In the genomic region with DNA sequence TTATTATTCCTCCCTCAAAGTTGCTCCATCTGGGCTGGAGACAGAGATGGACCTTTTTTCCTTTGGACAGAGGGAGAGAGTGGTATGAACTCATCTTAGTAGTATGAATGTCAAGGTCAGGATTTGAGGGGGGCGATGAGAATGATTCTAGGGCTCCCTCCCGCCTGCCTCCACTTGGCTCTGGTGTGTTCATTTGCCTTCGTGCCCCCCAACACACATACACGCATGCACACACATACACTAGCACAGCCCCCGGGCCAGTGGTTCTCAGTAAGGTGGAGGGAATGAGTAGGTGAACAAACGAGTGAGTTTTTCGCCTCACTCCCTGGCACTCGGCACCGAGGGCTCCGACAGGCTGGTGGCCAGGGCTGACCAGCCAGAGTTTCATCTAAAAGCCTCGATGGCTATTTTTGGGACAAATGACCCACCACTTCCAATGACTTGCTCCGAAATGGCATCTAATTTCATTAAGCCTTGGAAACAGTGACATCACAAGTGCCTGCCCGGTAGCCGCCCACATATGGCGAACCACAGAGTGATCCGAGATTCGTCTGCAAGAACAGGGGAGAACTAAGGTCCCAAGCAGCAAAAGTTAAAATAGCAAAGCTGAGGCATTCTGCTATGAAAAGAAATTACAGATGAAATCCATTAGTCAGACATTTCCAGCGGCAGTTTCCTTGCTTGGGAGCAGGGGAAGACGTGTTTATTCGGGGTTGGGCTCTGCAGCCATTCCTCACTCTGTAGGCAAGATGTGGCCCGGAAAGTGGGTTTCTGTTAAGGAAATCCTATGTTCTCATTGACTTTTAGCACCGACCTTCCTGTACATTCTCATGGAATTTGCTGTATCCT, we compare ENCODE assay signal across 13 cellular contexts. TPM values are rescaled to one million over a fixed set of nuclear protein-coding genes. Genes with fewer than 3 reads are reported as not detected.
DNase-seq lines count a peak whose midpoint lies in the region; ATAC-seq and TF ChIP-seq lines count a peak whose summit lies in the region.
"Had no signal": no experiment of that assay in that cellular context is flagged by ENCODE, and none has a peak within 500 bp of the region (broad histone marks: within the 10 kb centered on the region; RNA-seq: fewer than 3 reads in every experiment).

No MANE protein-coding gene starts in this region.

- intact Hi-C loops in Panc1 (cut with micrococcal nuclease; ENCODE audit: unreplicated experiment) (no loop called here), ovary (cut with DNase I) (no loop called here), A673 (cut with micrococcal nuclease; ENCODE audit: unreplicated experiment) (no loop called here)

- in situ Hi-C loops in Panc1 (cut with HindIII; ENCODE audit: low pct_unique_long_range_greater_than_20kb, low sequenced_read_pairs): no loop called here

- peaks cover 91% of the 10 kb centered on the region for H3K79me2 ChIP-seq in ACC112 (ENCODE audit: control insufficient read depth, insufficient read depth, low read length, unreplicated experiment)

- TF ChIP-seq CTCF in Panc1 (IDR thresholded peaks at IDR 0.05) (no peak), fibroblast of the aortic adventitia (IDR thresholded peaks at IDR 0.05; ENCODE audit: insufficient read depth, low read length) (no peak), ovary (IDR thresholded peaks at IDR 0.05) (no peak), A673 (conservative IDR thresholded peaks at IDR 0.05; ENCODE audit: low read depth, low read length) (no peak)

- no peak overlapping the region for H2AFZ ChIP-seq in ACC112 (ENCODE audit: low read length, unreplicated experiment)

- ATAC-seq in Panc1 (no peak), GM19395 (IDR thresholded peaks at IDR 0.05; ENCODE audit: unreplicated experiment) (no peak), GM21723 (IDR thresholded peaks at IDR 0.05; ENCODE audit: unreplicated experiment) (no peak)

- POLR2A ChIA-PET in Panc1 (lab: Charles Lee) (no interaction called here), A673 (lab: Charles Lee; ENCODE audit: low non-redundant PET) (no interaction called here)

- H3K27ac ChIP-seq in ACC112 (ENCODE audit: low read depth, low read length): peak overlapping the region; percentile 81
- peak overlapping the region; percentile 70 for H3K27ac ChIP-seq in Panc1 (ENCODE audit: low read length)
- H3K27ac ChIP-seq in ovary: peak overlapping the region; percentile 11 to 59
- no peak overlapping the region for H3K27ac ChIP-seq in A673 (ENCODE audit: low read depth, low read length, poor library complexity, severe bottlenecking)
- H3K27ac ChIP-seq: C4-2B had no signal

- H3K9me3 ChIP-seq in Panc1 (ENCODE audit: control insufficient read depth, insufficient read depth, low read depth, low read length) (peaks cover 3% of the 10 kb centered on the region; the same call in 1 of the 2 replicates), ovary (no peaks in the 10 kb centered on the region), A673 (ENCODE audit: low read depth, low read length, poor library complexity, severe bottlenecking) (no peaks in the 10 kb centered on the region)

- no peaks in the 10 kb centered on the region for H3K27me3 ChIP-seq in ACC112 (ENCODE audit: insufficient read depth, low read length)
- H3K27me3 ChIP-seq in Panc1 (ENCODE audit: control insufficient read depth, insufficient read depth, low read length): no peaks in the 10 kb centered on the region
- H3K27me3 ChIP-seq in ovary: no peaks in the 10 kb centered on the region
- H3K27me3 ChIP-seq in A673 (replicated peaks; ENCODE audit: insufficient read depth, low read depth, low read length, poor library complexity): no peaks in the 10 kb centered on the region

- H3K4me3 ChIP-seq in ACC112 (ENCODE audit: low read depth, low read length) (no peak overlapping the region), Panc1 (ENCODE audit: low read depth in 2 of 2, low read length in 2 of 2) (no peak overlapping the region), fibroblast of the aortic adventitia (ENCODE audit: low read depth, low read length) (peak overlapping the region; percentile 31), ovary (no peak overlapping the region), A673 (ENCODE audit: low read depth, low read length, poor library complexity, severe bottlenecking) (no peak overlapping the region)

- CTCF ChIA-PET in Panc1 (lab: Charles Lee) (no interaction called here), A673 (lab: Charles Lee) (no interaction called here)

- H3K36me3 ChIP-seq in ACC112 (ENCODE audit: insufficient read depth, low read length) (peaks cover 8% of the 10 kb centered on the region; the same call in 1 of the 2 replicates), Panc1 (ENCODE audit: control insufficient read depth, insufficient read depth, low read length) (no peaks in the 10 kb centered on the region), ovary (no peaks in the 10 kb centered on the region), A673 (ENCODE audit: insufficient read depth, low read length, poor library complexity, severe bottlenecking) (no peaks in the 10 kb centered on the region)

- no peak for TF ChIP-seq EP300 in ovary (IDR thresholded peaks at IDR 0.05)

- 38 to 44% (median 44%) methylated on average over 22 of the region's 22 CpGs for WGBS in ovary, 3 donors

- TF ChIP-seq POLR2A in ovary (IDR thresholded peaks at IDR 0.05): no peak

- H3K4me1 ChIP-seq in ACC112 (ENCODE audit: control insufficient read depth, insufficient read depth, low read length, unreplicated experiment) (peaks cover 65% of the 10 kb centered on the region), Panc1 (ENCODE audit: control insufficient read depth, insufficient read depth, low read length) (peaks cover 42% of the 10 kb centered on the region), ovary (ENCODE audit: insufficient read depth) (peaks cover 20% of the 10 kb centered on the region), A673 (ENCODE audit: insufficient read depth, low read length, poor library complexity, severe bottlenecking) (no peaks in the 10 kb centered on the region)

- BruUV-seq in Panc1 (replicated peaks; lab: Mats Ljungman, UMichigan) (no TSS peak), A673 (replicated peaks; lab: Mats Ljungman, UMichigan) (no TSS peak)

- DNase-seq in Panc1 (ENCODE audit: low read depth, low spot score): no peak
- peak; percentile 63 for DNase-seq in fibroblast of the aortic adventitia (ENCODE audit: low read depth)
- DNase-seq in ovary: peak in 2 of 5 donors; percentile 40 to 42
- no peak for DNase-seq in NOMO-1 (lab: John Stamatoyannopoulos, UW; ENCODE audit: unreplicated experiment in 2 of 2)
- no peak for DNase-seq in A673 (ENCODE audit: low spot score)
- DNase-seq: activated T-cell treated with anti-CD3 and anti-CD28 coated beads, Interleukin-2, amount 50 U/mL, for 48 hours; effector CD4-positive, alpha-beta T cell; NCI-H187; RPMI8226 had no signal

RNA-seq across cellular contexts. Expression of a gene that starts 44.8 kb away (rescaled TPM):
- 206 TPM for total RNA-seq in Panc1 (2021; ENCODE audit: unreplicated experiment)
- polyA plus RNA-seq in Panc1 (2012; ENCODE audit: insufficient read length): 419 TPM
- 21.7 and 193 TPM in 2 replicates for total RNA-seq in fibroblast of the aortic adventitia (ENCODE audit: low replicate concordance)
- total RNA-seq in ovary: 100 to 1,000 TPM in 2 of 7 donors, 10 to 100 TPM in 5; 41.7 to 132 (median 92.3) TPM
- polyA plus RNA-seq in ovary: 100 to 1,000 TPM in 1 of 2 donors, 10 to 100 TPM in 1; 76.4 to 147 TPM
- 44.2 and 48.7 TPM in 2 replicates for total RNA-seq in A673 (2021)
